Comparison of ENCODE assay signal across 2 cellular contexts in genomic region chr3:183298708-183299153, GRCh38.
A peak's percentile ranks its signal among the peaks of the same experiment; 100 is the strongest.
TF ChIP-seq lines count a peak whose summit lies in the region.

No MANE protein-coding gene starts in this region.

TF ChIP-seq in A549, 52 proteins besides CTCF, POLR2A, EP300 and RAD21 (continued from another document):
- no peak for TF ChIP-seq HES2 (IDR thresholded peaks at IDR 0.05)
- peak; percentile 58 for TF ChIP-seq MAX (IDR thresholded peaks at IDR 0.05)
- no peak for TF ChIP-seq FOSL2 (IDR thresholded peaks at IDR 0.05)
- 0 out of 2 replicates have a peak, but pooled peaks have one; percentile 36 for TF ChIP-seq FOSL2 (CRISPR knock-in tag; IDR thresholded peaks at IDR 0.05)
- TF ChIP-seq E2F6 (IDR thresholded peaks at IDR 0.05; ENCODE audit: borderline replicate concordance, low read depth) = 0 out of 2 replicates have a peak, but pooled peaks have one; percentile 21

TF ChIP-seq in IMR-90, 13 proteins besides CTCF, POLR2A, EP300 and RAD21 (continued from another document):
- TF ChIP-seq MAFK (IDR thresholded peaks at IDR 0.05; ENCODE audit: low read depth, low read length) (no peak), BHLHE40 (IDR thresholded peaks at IDR 0.05; ENCODE audit: low read depth, low read length) (peak; percentile 55; the same call in 1 of the 2 replicates), CEBPB (IDR thresholded peaks at IDR 0.05; ENCODE audit: low read depth, low read length) (peak; percentile 68), CHD1 (IDR thresholded peaks at IDR 0.05; ENCODE audit: low read depth, low read length) (no peak), NFE2L2 (IDR thresholded peaks at IDR 0.05; ENCODE audit: low read depth, low read length) (peak; percentile 87), ELK1 (IDR thresholded peaks at IDR 0.05; ENCODE audit: borderline replicate concordance, low read depth, low read length) (no peak), MAZ (IDR thresholded peaks at IDR 0.05; ENCODE audit: borderline replicate concordance, low read depth, low read length) (peak; percentile 50; the same call in 1 of the 2 replicates), USF2 (IDR thresholded peaks at IDR 0.05; ENCODE audit: low read depth, low read length) (0 out of 2 replicates have a peak, but pooled peaks have one; percentile 24), RFX5 (IDR thresholded peaks at IDR 0.05; ENCODE audit: low read depth, low read length) (no peak)
